ENCODE assay signal across 22 cellular contexts in genomic region chr9:101354765-101355708, GRCh38. TPM values are rescaled to one million over a fixed set of nuclear protein-coding genes. Genes with fewer than 3 reads are reported as not detected.
DNase-seq lines count a peak whose midpoint lies in the region; ATAC-seq, FAIRE-seq and TF ChIP-seq lines count a peak whose summit lies in the region.
"Had no signal": no experiment of that assay in that cellular context is flagged by ENCODE, and none has a peak within 500 bp of the region (broad histone marks: within the 10 kb centered on the region; RNA-seq: fewer than 3 reads in every experiment).

No MANE protein-coding gene starts in this region.

- POLR2A ChIA-PET in A549 (lab: Yijun Ruan, JAX), result interaction anchor here (1.0 kb wide), 1 partner anchor 31 kb away, joined by 3 read pairs; no protein-coding TSS in a partner anchor

- ATAC-seq in A549 (peak; percentile 80 to 81; a peak in 5 of 6 replicates), body of pancreas (no peak), left lobe of liver (peak; percentile 35), pancreas (peak in 3 of 4 donors; percentile 46 to 72 (median 52)), left lung (no peak)
- ATAC-seq: SK-N-SH treated with all-trans-retinoic acid at 6 μM for 48 hours had no signal

- H3K36me3 ChIP-seq in body of pancreas (replicated peaks in 1 of 2; ENCODE audit: insufficient read depth in 1 of 2, low read depth in 2 of 2), result no peaks in the 10 kb centered on the region
- no peaks in the 10 kb centered on the region for H3K36me3 ChIP-seq in pancreas
- H3K36me3 ChIP-seq in left lung, result no peaks in the 10 kb centered on the region

- intact Hi-C loops in body of pancreas (cut with DNase I) (no loop called here), pancreas (cut with DNase I) (no loop called here), left lung (cut with DNase I) (no loop called here)

- 0 out of 5 replicates have a peak, but pooled peaks of 1 of the 2 experiments have one; percentile 38 for TF ChIP-seq EP300 in A549 (IDR thresholded peaks at IDR 0.05)

- WGBS in A549 (ENCODE audit: missing lambda C conversion rate), result 56% methylated on average over 7 of the region's 7 CpGs
- 49 to 63% methylated on average over 6 to 7 of the region's 7 CpGs for WGBS in body of pancreas, 2 donors
- 51 to 59% methylated on average over 7 of the region's 7 CpGs for WGBS in pancreas, 2 donors

- H3K4me1 ChIP-seq in A549, result peaks cover 28% of the 10 kb centered on the region
- H3K4me1 ChIP-seq in body of pancreas, result peaks cover 16% of the 10 kb centered on the region
- H3K4me1 ChIP-seq in pancreas, result peaks cover 0 to 16% (median 0%) of the 10 kb centered on the region in 3 donors
- no peaks in the 10 kb centered on the region for H3K4me1 ChIP-seq in left lung

- CTCF ChIA-PET in A549 (lab: Yijun Ruan, JAX), result interaction anchor here (1.3 kb wide), 1 partner anchor 22 kb away, joined by 4 read pairs; no protein-coding TSS in a partner anchor

- H3K4me3 ChIP-seq in A549, result no peak overlapping the region
- H3K4me3 ChIP-seq in body of pancreas, result no peak overlapping the region
- H3K4me3 ChIP-seq in pancreas, result no peak overlapping the region
- H3K4me3 ChIP-seq in left lung, result no peak overlapping the region
- H3K4me3 ChIP-seq: PC-9 had no signal

- TF ChIP-seq POLR2A in A549 (IDR thresholded peaks at IDR 0.05; ENCODE audit: low read length) (no peak), body of pancreas (IDR thresholded peaks at IDR 0.05) (no peak)

- 0 out of 5 replicates have a peak, but pooled peaks of 1 of the 2 experiments have one; percentile 8 for TF ChIP-seq RAD21 in A549 (conservative IDR thresholded peaks at IDR 0.05 in 1 of 2, IDR thresholded peaks at IDR 0.05 in 1 of 2)

- peaks cover 15% of the 10 kb centered on the region; the same call in 2 of the 3 replicates for H3K9me3 ChIP-seq in A549
- no peaks in the 10 kb centered on the region for H3K9me3 ChIP-seq in body of pancreas
- H3K9me3 ChIP-seq in pancreas, result no peaks in the 10 kb centered on the region
- no peaks in the 10 kb centered on the region for H3K9me3 ChIP-seq in left lung

- H3K4me2 ChIP-seq in A549, result peak overlapping the region; percentile 74
- H3K4me2 ChIP-seq: PC-9 had no signal

- DNase-seq in A549 (ENCODE audit: low read depth in 1 of 2, low spot score in 1 of 2) (no peak), body of pancreas (no peak), left lobe of liver (ENCODE audit: low spot score) (no peak), pancreas (peak in 1 of 6 donors; percentile 19), SHP77 treated with DMSO at 0.1 percent for 48 hours (lab: John Stamatoyannopoulos, UW) (no peak), epidermal melanocyte (ENCODE audit: insufficient read length, low spot score) (no peak), left lung (no peak), midbrain (lab: John Stamatoyannopoulos, UW) (no peak)
- DNase-seq: KG1, NCI-H1092 treated with DMSO at 0.1 percent for 48 hours, NCI-H1436 treated with DMSO at 0.1 percent for 48 hours, NCI-H1930, NCI-H510A, PC-9, SIG-M5 had no signal

- no peak for TF ChIP-seq CTCF in A549 (IDR thresholded peaks at IDR 0.05)
- no peak for TF ChIP-seq CTCF in body of pancreas (IDR thresholded peaks at IDR 0.05)
- no peak for TF ChIP-seq CTCF in pancreas (IDR thresholded peaks at IDR 0.05)
- no peak for TF ChIP-seq CTCF in left lung (IDR thresholded peaks at IDR 0.05)

- H3K27ac ChIP-seq in A549, result peak overlapping the region; percentile 96 to 98
- peak overlapping the region in 3 of 4 donors; percentile 9 to 42 (median 14) for H3K27ac ChIP-seq in body of pancreas
- H3K27ac ChIP-seq in pancreas, result peak overlapping the region in 2 of 4 donors; percentile 66 to 69
- no peak overlapping the region for H3K27ac ChIP-seq in left lung
- H3K27ac ChIP-seq: PC-9, RWPE1 had no signal

- H3K27me3 ChIP-seq in body of pancreas (no peaks in the 10 kb centered on the region), pancreas (no peaks in the 10 kb centered on the region), left lung (no peaks in the 10 kb centered on the region)

- FAIRE-seq in A549 (lab: Jason Lieb, UNC), result peak; percentile 56
- FAIRE-seq in pancreas (lab: Jason Lieb, UNC), result no peak
- FAIRE-seq: A204.1, GM19239 had no signal

TF ChIP-seq in A549, 52 proteins besides CTCF, POLR2A, EP300 and RAD21:
- TF ChIP-seq JUN (IDR thresholded peaks at IDR 0.05) (peak in 1 of 2 experiments; percentile 8; a peak in 1 of 5 replicates), MAFK (IDR thresholded peaks at IDR 0.05; ENCODE audit: partially characterized antibody) (no peak)

RNA-seq across cellular contexts. Expression of gene BAAT, which starts 29.8 kb away (rescaled TPM):
- polyA plus RNA-seq in A549 (2011; rRNA removed) (9.1 TPM in 2 replicates), A549 (2017; fragmentation: RNase III; extraction: RNeasy Plus Mini Kit Qiagen cat#74134 plus additional on column Dnase treatment) (10.1 to 13.6 TPM (median 10.9 TPM) in 3 replicates), pancreas (1 to 10 TPM; 1.4 to 2.0 TPM)
- polyA plus RNA-seq in A549 (2012; cell fraction: cytosol; rRNA removed), result 1.9 and 2.3 TPM in 2 replicates
- polyA plus RNA-seq in A549 (2012; cell fraction: nucleus; rRNA removed), result 2.2 and 4.3 TPM in 2 replicates
- 6.2 and 6.7 TPM in 2 replicates for polyA minus RNA-seq in A549 (2011; rRNA and poly(A)+ RNA removed)
- total RNA-seq in body of pancreas (1 to 10 TPM; 1.0 to 2.6 TPM), left lobe of liver (459 TPM), pancreas (10 to 100 TPM in 1 of 6 donors, 1 to 10 TPM in 4, under 1 TPM in 1; 0.43 to 13.9 (median 1.5) TPM), left lung (10 to 100 TPM in 1 of 2 donors, 1 to 10 TPM in 1; 1.0 to 18.6 TPM)
- total RNA-seq: B cell, H4, PC-9 had no signal
- polyA plus RNA-seq: CD14-positive monocyte had no signal

RNA-seq across cellular contexts. Expression of gene MRPL50, which starts 43.4 kb away (rescaled TPM):
- polyA plus RNA-seq in A549 (2011; rRNA removed) (37.6 and 42.5 TPM in 2 replicates), A549 (2017; fragmentation: RNase III; extraction: RNeasy Plus Mini Kit Qiagen cat#74134 plus additional on column Dnase treatment) (23.7 to 24.7 TPM (median 23.9 TPM) in 3 replicates), pancreas (1 to 10 TPM; 4.8 to 8.4 TPM)
- 7.7 and 8.3 TPM in 2 replicates for polyA plus RNA-seq in A549 (2012; cell fraction: cytosol; rRNA removed)
- polyA plus RNA-seq in A549 (2012; cell fraction: nucleus; rRNA removed), result 2.0 and 3.6 TPM in 2 replicates
- 2.1 and 2.7 TPM in 2 replicates for polyA minus RNA-seq in A549 (2011; rRNA and poly(A)+ RNA removed)
- total RNA-seq in body of pancreas (1 to 10 TPM; 3.6 to 7.3 TPM), left lobe of liver (5.1 TPM), pancreas (1 to 10 TPM; 3.7 to 6.9 (median 6.4) TPM), left lung (10 to 100 TPM; 10.2 to 11.7 TPM)

RNA-seq across cellular contexts. Expression of gene ZNF189, which starts 43.6 kb away (rescaled TPM):
- polyA plus RNA-seq in A549 (2011; rRNA removed) (13.9 and 14.0 TPM in 2 replicates), A549 (2017; fragmentation: RNase III; extraction: RNeasy Plus Mini Kit Qiagen cat#74134 plus additional on column Dnase treatment) (8.3 to 9.6 TPM (median 8.8 TPM) in 3 replicates), pancreas (10 to 100 TPM; 16.1 to 19.1 TPM)
- 1.2 and 1.3 TPM in 2 replicates for polyA plus RNA-seq in A549 (2012; cell fraction: cytosol; rRNA removed)
- polyA plus RNA-seq in A549 (2012; cell fraction: nucleus; rRNA removed), result 1.3 and 2.3 TPM in 2 replicates
- 5.4 and 6.5 TPM in 2 replicates for polyA minus RNA-seq in A549 (2011; rRNA and poly(A)+ RNA removed)
- total RNA-seq in body of pancreas (10 to 100 TPM; 25.1 to 25.2 TPM), left lobe of liver (8.3 TPM), pancreas (10 to 100 TPM; 11.3 to 29.1 (median 19.7) TPM), left lung (10 to 100 TPM; 15.7 to 17.7 TPM)

Comparison
In these comparisons a context has a peak if more than half of its experiments do, and no peak if none do; other contexts are left out.
1. ATAC-seq: peak in A549 (2 of 2), left lobe of liver (single experiment) and pancreas (3 of 4); none in body of pancreas (single experiment) and left lung (single experiment).
2. H3K27ac ChIP-seq: peak in A549 (2 of 2) and body of pancreas (3 of 4); none in left lung (0 of 2).
3. RNA of gene BAAT, which starts 29.8 kb away (total RNA-seq): 459 TPM in left lobe of liver (single experiment); 1.0 to 18.6 TPM in left lung, 1.0 to 2.6 TPM in body of pancreas and 0.43 to 13.9 TPM in pancreas; every median in the first group is over 10 times any median in the second.